In the genomic region with DNA sequence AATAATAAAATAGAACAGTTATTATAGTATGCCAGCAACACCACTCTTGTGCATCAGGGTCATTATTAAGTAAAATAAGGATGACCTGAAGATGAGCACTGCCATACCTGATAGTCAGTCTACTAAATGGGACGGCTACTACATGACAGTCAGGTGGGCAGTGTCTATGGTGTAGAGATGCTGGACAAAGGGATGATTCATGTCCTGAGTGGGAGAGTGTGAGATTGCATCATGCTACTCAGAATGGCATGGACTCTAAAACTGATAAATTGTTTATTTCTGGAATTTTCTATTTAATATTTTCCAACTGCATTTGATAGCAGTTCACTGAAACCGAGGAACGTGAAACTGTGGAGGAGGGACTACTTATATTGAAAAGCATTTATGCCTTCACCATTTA, we compare ENCODE assay signal across 1 cellular context.
TF ChIP-seq lines count a peak whose summit lies in the region.

No MANE protein-coding gene starts in this region.

TF ChIP-seq in K562, 482 proteins besides CTCF, POLR2A, EP300 and RAD21 (continued from another document and continues in another):
- TF ChIP-seq, protein P1, sequence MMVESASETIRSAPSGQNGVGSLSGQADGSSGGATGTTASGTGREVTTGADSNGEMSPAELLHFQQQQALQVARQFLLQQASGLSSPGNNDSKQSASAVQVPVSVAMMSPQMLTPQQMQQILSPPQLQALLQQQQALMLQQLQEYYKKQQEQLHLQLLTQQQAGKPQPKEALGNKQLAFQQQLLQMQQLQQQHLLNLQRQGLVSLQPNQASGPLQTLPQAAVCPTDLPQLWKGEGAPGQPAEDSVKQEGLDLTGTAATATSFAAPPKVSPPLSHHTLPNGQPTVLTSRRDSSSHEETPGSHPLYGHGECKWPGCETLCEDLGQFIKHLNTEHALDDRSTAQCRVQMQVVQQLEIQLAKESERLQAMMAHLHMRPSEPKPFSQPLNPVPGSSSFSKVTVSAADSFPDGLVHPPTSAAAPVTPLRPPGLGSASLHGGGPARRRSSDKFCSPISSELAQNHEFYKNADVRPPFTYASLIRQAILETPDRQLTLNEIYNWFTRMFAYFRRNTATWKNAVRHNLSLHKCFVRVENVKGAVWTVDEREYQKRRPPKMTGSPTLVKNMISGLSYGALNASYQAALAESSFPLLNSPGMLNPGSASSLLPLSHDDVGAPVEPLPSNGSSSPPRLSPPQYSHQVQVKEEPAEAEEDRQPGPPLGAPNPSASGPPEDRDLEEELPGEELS (CRISPR knock-in tag; IDR thresholded peaks at IDR 0.05; ENCODE audit: borderline replicate concordance): 0 out of 2 replicates have a peak, but pooled peaks have one; percentile 21
- TF ChIP-seq ZSCAN32 (CRISPR knock-in tag; IDR thresholded peaks at IDR 0.05) (peak; percentile 93), NEUROD1 (IDR thresholded peaks at IDR 0.05; ENCODE audit: borderline replicate concordance, low read depth, low read length, partially characterized antibody) (peak; percentile 33), OTX1 (CRISPR knock-in tag; IDR thresholded peaks at IDR 0.05) (no peak), RUNX1 (IDR thresholded peaks at IDR 0.05; ENCODE audit: low read depth) (no peak), CHD1 (IDR thresholded peaks at IDR 0.05; ENCODE audit: low read length) (no peak), DMBX1 (CRISPR knock-in tag; IDR thresholded peaks at IDR 0.05; ENCODE audit: borderline replicate concordance) (0 out of 2 replicates have a peak, but pooled peaks have one; percentile 27), PYGO2 (tag; IDR thresholded peaks at IDR 0.05) (no peak), RBM14 (IDR thresholded peaks at IDR 0.05; ENCODE audit: borderline replicate concordance, insufficient read depth, low read depth, low read length) (no peak), KAT2B (IDR thresholded peaks at IDR 0.05; ENCODE audit: low read depth, low read length) (no peak), ZBTB17 (CRISPR knock-in tag; IDR thresholded peaks at IDR 0.05) (no peak), HDGF (IDR thresholded peaks at IDR 0.05) (no peak), TRIM28 (IDR thresholded peaks at IDR 0.05) (no peak), PTTG1 (tag; IDR thresholded peaks at IDR 0.05; ENCODE audit: low read depth) (no peak), RFX5 (IDR thresholded peaks at IDR 0.05; ENCODE audit: low read depth, low read length) (no peak), ZNF586 (CRISPR knock-in tag; conservative IDR thresholded peaks at IDR 0.05) (no peak), ADNP (tag; IDR thresholded peaks at IDR 0.05) (no peak), HNRNPK (IDR thresholded peaks at IDR 0.05; ENCODE audit: low read depth, low read length, poor library complexity, severe bottlenecking) (no peak), TAF15 (IDR thresholded peaks at IDR 0.05; ENCODE audit: low read depth, low read length) (no peak), RBM34 (IDR thresholded peaks at IDR 0.05; ENCODE audit: borderline replicate concordance, insufficient read depth, low read length) (no peak), PTBP1 (IDR thresholded peaks at IDR 0.05; ENCODE audit: low read depth, low read length) (no peak), TEAD1 (CRISPR knock-in tag; IDR thresholded peaks at IDR 0.05) (0 out of 4 replicates have a peak, but pooled peaks of 1 of the 2 experiments have one; percentile 67), CTBP1 (IDR thresholded peaks at IDR 0.05; ENCODE audit: borderline replicate concordance) (peak; percentile 79), RFX7 (CRISPR knock-in tag; IDR thresholded peaks at IDR 0.05) (no peak), SAFB2 (IDR thresholded peaks at IDR 0.05; ENCODE audit: borderline replicate concordance, low read depth, low read length, severe bottlenecking) (no peak), NCOA4 (IDR thresholded peaks at IDR 0.05; ENCODE audit: partially characterized antibody) (no peak), ZNF311 (CRISPR knock-in tag; IDR thresholded peaks at IDR 0.05) (no peak), ILK (tag; IDR thresholded peaks at IDR 0.05; ENCODE audit: borderline replicate concordance, low read depth) (no peak), MAFK (IDR thresholded peaks at IDR 0.05; ENCODE audit: low read length) (no peak), EWSR1 (IDR thresholded peaks at IDR 0.05; ENCODE audit: borderline replicate concordance, low read depth, partially characterized antibody) (no peak), ZNF224 (CRISPR knock-in tag; IDR thresholded peaks at IDR 0.05) (no peak), CAMTA2 (CRISPR knock-in tag; conservative IDR thresholded peaks at IDR 0.05) (no peak), TBP (optimal IDR thresholded peaks at IDR 0.05; ENCODE audit: low read depth, low read length) (no peak), GATAD2B (IDR thresholded peaks at IDR 0.05; ENCODE audit: borderline replicate concordance) (no peak), JUND (IDR thresholded peaks at IDR 0.05; ENCODE audit: borderline replicate concordance, low read depth, low read length) (peak; percentile 96), JUND (tag; IDR thresholded peaks at IDR 0.05; ENCODE audit: borderline replicate concordance, low read depth, low read length) (peak; percentile 93), ARNT (IDR thresholded peaks at IDR 0.05) (no peak)
- TF ChIP-seq, protein P2, sequence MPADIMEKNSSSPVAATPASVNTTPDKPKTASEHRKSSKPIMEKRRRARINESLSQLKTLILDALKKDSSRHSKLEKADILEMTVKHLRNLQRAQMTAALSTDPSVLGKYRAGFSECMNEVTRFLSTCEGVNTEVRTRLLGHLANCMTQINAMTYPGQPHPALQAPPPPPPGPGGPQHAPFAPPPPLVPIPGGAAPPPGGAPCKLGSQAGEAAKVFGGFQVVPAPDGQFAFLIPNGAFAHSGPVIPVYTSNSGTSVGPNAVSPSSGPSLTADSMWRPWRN (IDR thresholded peaks at IDR 0.05; ENCODE audit: low read depth): 0 out of 2 replicates have a peak, but pooled peaks have one; percentile 23
- TF ChIP-seq, protein P3, sequence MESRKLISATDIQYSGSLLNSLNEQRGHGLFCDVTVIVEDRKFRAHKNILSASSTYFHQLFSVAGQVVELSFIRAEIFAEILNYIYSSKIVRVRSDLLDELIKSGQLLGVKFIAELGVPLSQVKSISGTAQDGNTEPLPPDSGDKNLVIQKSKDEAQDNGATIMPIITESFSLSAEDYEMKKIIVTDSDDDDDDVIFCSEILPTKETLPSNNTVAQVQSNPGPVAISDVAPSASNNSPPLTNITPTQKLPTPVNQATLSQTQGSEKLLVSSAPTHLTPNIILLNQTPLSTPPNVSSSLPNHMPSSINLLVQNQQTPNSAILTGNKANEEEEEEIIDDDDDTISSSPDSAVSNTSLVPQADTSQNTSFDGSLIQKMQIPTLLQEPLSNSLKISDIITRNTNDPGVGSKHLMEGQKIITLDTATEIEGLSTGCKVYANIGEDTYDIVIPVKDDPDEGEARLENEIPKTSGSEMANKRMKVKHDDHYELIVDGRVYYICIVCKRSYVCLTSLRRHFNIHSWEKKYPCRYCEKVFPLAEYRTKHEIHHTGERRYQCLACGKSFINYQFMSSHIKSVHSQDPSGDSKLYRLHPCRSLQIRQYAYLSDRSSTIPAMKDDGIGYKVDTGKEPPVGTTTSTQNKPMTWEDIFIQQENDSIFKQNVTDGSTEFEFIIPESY (CRISPR knock-in tag; IDR thresholded peaks at IDR 0.05): no peak
- TF ChIP-seq, protein P4, sequence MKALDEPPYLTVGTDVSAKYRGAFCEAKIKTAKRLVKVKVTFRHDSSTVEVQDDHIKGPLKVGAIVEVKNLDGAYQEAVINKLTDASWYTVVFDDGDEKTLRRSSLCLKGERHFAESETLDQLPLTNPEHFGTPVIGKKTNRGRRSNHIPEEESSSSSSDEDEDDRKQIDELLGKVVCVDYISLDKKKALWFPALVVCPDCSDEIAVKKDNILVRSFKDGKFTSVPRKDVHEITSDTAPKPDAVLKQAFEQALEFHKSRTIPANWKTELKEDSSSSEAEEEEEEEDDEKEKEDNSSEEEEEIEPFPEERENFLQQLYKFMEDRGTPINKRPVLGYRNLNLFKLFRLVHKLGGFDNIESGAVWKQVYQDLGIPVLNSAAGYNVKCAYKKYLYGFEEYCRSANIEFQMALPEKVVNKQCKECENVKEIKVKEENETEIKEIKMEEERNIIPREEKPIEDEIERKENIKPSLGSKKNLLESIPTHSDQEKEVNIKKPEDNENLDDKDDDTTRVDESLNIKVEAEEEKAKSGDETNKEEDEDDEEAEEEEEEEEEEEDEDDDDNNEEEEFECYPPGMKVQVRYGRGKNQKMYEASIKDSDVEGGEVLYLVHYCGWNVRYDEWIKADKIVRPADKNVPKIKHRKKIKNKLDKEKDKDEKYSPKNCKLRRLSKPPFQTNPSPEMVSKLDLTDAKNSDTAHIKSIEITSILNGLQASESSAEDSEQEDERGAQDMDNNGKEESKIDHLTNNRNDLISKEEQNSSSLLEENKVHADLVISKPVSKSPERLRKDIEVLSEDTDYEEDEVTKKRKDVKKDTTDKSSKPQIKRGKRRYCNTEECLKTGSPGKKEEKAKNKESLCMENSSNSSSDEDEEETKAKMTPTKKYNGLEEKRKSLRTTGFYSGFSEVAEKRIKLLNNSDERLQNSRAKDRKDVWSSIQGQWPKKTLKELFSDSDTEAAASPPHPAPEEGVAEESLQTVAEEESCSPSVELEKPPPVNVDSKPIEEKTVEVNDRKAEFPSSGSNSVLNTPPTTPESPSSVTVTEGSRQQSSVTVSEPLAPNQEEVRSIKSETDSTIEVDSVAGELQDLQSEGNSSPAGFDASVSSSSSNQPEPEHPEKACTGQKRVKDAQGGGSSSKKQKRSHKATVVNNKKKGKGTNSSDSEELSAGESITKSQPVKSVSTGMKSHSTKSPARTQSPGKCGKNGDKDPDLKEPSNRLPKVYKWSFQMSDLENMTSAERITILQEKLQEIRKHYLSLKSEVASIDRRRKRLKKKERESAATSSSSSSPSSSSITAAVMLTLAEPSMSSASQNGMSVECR (CRISPR knock-in tag; IDR thresholded peaks at IDR 0.05): no peak
- TF ChIP-seq, protein P5, sequence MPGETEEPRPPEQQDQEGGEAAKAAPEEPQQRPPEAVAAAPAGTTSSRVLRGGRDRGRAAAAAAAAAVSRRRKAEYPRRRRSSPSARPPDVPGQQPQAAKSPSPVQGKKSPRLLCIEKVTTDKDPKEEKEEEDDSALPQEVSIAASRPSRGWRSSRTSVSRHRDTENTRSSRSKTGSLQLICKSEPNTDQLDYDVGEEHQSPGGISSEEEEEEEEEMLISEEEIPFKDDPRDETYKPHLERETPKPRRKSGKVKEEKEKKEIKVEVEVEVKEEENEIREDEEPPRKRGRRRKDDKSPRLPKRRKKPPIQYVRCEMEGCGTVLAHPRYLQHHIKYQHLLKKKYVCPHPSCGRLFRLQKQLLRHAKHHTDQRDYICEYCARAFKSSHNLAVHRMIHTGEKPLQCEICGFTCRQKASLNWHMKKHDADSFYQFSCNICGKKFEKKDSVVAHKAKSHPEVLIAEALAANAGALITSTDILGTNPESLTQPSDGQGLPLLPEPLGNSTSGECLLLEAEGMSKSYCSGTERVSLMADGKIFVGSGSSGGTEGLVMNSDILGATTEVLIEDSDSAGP (CRISPR knock-in tag; IDR thresholded peaks at IDR 0.05): no peak
- TF ChIP-seq, protein P6, sequence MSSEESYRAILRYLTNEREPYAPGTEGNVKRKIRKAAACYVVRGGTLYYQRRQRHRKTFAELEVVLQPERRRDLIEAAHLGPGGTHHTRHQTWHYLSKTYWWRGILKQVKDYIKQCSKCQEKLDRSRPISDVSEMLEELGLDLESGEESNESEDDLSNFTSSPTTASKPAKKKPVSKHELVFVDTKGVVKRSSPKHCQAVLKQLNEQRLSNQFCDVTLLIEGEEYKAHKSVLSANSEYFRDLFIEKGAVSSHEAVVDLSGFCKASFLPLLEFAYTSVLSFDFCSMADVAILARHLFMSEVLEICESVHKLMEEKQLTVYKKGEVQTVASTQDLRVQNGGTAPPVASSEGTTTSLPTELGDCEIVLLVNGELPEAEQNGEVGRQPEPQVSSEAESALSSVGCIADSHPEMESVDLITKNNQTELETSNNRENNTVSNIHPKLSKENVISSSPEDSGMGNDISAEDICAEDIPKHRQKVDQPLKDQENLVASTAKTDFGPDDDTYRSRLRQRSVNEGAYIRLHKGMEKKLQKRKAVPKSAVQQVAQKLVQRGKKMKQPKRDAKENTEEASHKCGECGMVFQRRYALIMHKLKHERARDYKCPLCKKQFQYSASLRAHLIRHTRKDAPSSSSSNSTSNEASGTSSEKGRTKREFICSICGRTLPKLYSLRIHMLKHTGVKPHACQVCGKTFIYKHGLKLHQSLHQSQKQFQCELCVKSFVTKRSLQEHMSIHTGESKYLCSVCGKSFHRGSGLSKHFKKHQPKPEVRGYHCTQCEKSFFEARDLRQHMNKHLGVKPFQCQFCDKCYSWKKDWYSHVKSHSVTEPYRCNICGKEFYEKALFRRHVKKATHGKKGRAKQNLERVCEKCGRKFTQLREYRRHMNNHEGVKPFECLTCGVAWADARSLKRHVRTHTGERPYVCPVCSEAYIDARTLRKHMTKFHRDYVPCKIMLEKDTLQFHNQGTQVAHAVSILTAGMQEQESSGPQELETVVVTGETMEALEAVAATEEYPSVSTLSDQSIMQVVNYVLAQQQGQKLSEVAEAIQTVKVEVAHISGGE (CRISPR knock-in tag; IDR thresholded peaks at IDR 0.05): 0 out of 6 replicates have a peak, but pooled peaks of 1 of the 3 experiments have one; percentile 15
- TF ChIP-seq, protein P7, sequence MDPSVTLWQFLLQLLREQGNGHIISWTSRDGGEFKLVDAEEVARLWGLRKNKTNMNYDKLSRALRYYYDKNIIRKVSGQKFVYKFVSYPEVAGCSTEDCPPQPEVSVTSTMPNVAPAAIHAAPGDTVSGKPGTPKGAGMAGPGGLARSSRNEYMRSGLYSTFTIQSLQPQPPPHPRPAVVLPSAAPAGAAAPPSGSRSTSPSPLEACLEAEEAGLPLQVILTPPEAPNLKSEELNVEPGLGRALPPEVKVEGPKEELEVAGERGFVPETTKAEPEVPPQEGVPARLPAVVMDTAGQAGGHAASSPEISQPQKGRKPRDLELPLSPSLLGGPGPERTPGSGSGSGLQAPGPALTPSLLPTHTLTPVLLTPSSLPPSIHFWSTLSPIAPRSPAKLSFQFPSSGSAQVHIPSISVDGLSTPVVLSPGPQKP (CRISPR knock-in tag; IDR thresholded peaks at IDR 0.05): no peak
- TF ChIP-seq, protein P8, sequence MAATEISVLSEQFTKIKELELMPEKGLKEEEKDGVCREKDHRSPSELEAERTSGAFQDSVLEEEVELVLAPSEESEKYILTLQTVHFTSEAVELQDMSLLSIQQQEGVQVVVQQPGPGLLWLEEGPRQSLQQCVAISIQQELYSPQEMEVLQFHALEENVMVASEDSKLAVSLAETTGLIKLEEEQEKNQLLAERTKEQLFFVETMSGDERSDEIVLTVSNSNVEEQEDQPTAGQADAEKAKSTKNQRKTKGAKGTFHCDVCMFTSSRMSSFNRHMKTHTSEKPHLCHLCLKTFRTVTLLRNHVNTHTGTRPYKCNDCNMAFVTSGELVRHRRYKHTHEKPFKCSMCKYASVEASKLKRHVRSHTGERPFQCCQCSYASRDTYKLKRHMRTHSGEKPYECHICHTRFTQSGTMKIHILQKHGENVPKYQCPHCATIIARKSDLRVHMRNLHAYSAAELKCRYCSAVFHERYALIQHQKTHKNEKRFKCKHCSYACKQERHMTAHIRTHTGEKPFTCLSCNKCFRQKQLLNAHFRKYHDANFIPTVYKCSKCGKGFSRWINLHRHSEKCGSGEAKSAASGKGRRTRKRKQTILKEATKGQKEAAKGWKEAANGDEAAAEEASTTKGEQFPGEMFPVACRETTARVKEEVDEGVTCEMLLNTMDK (IDR thresholded peaks at IDR 0.05; ENCODE audit: borderline replicate concordance, insufficient read depth, low read depth, low read length, poor library complexity, severe bottlenecking): no peak
